8 cellular contexts compared by ENCODE assay signal in the genomic region with DNA sequence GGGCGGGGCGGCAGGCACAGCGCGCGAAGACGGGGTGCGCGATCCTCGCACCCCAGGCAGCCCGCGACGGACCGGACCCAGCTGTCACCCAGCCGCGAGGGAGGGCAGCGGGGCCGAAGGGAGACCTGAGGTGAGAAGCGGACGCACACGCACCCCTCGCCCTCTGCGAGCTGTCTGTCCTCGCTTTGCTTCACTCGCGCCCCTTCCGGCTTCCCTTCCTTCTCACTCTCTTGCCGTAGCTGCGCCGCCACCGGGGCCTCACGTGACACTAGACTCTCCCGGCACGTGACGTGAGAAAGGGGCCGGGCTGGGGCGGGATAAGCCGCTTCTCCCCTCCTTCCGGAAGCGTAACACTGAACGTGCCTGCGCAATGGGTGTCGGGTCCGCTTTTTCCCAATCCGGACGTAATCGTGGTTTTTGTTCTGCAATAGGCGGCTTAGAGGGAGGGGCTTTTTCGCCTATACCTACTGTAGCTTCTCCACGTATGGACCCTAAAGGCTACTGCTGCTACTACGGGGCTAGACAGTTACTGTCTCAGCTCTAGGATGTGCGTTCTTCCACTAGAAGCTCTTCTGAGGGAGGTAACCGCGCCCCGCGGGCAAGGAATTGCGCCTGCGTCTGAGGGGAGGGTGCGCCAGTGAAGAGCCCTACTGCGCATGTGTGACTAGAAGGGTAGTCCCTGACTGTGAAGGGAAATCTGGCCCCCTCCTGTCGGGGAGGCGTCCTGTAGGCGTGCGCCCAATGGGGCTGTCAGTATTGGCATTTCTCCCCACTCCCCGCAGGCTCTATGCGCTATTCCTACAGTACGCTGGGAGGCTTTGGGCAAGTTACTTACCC. TPM values are rescaled to one million over a fixed set of nuclear protein-coding genes. Genes with fewer than 3 reads are reported as not detected.
DNase-seq lines count a peak whose midpoint lies in the region; ATAC-seq and TF ChIP-seq lines count a peak whose summit lies in the region.

A gene (minus strand): TSS at position 270 of the 837 bp plus-strand sequence. CDS start 434 bp downstream, outside the sequence.
A gene with protein sequence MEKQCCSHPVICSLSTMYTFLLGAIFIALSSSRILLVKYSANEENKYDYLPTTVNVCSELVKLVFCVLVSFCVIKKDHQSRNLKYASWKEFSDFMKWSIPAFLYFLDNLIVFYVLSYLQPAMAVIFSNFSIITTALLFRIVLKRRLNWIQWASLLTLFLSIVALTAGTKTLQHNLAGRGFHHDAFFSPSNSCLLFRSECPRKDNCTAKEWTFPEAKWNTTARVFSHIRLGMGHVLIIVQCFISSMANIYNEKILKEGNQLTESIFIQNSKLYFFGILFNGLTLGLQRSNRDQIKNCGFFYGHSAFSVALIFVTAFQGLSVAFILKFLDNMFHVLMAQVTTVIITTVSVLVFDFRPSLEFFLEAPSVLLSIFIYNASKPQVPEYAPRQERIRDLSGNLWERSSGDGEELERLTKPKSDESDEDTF (plus strand): TSS at position 353 of the 837 bp plus-strand sequence. CDS start 1,359 bp downstream, outside the sequence.

- TF ChIP-seq EP300 in tibial nerve (IDR thresholded peaks at IDR 0.05) = peak; percentile 88 to 97

- peak within 1 kb of the TSS; percentile 97 for H3K4me2 ChIP-seq in parathyroid adenoma (ENCODE audit: low read length)

- H3K36me3 ChIP-seq in adipocyte (ENCODE audit: control insufficient read depth, insufficient read depth, low read length, severe bottlenecking) (peaks cover 11% of the 10 kb centered on the region), cardiac muscle cell (no peaks in the 10 kb centered on the region), parathyroid adenoma (ENCODE audit: control insufficient read depth, insufficient read depth, low read length) (no peaks in the 10 kb centered on the region), tibial nerve (peaks cover 0 to 16% (median 0%) of the 10 kb centered on the region in 3 donors)

- WGBS in tibial nerve, 2 donors = 0% methylated on average over 56 to 66 of the region's 66 CpGs

- H3K27ac ChIP-seq in cardiac muscle cell (peak within 1 kb of the TSS; percentile 92), parathyroid adenoma (peak within 1 kb of the TSS; percentile 91), tibial nerve (peak within 1 kb of the TSS; percentile 89 to 99 (median 94))

- H3K9ac ChIP-seq in adipocyte (ENCODE audit: low read length) (peak within 1 kb of the TSS; percentile 95), parathyroid adenoma (peak within 1 kb of the TSS; percentile 34)

- DNase-seq in NCI-H1436 (lab: John Stamatoyannopoulos, UW) = peak; percentile 99
- DNase-seq in T follicular helper cell (ENCODE audit: low read depth) = peak; percentile 99
- peak; percentile 99 for DNase-seq in adipocyte (ENCODE audit: low read depth)
- peak; percentile 98 to 99 for DNase-seq in cardiac muscle cell (ENCODE audit: low read depth in 1 of 2, low spot score in 1 of 2)
- DNase-seq in tibial nerve (ENCODE audit: low spot score in 2 of 2) = peak; percentile 98 to 99

- no peaks in the 10 kb centered on the region for H3K27me3 ChIP-seq in adipocyte (replicated peaks; ENCODE audit: control insufficient read depth, insufficient read depth, low read length)
- H3K27me3 ChIP-seq in cardiac muscle cell = no peaks in the 10 kb centered on the region
- H3K27me3 ChIP-seq in parathyroid adenoma (ENCODE audit: control insufficient read depth, insufficient read depth, low read length) = no peaks in the 10 kb centered on the region
- H3K27me3 ChIP-seq in tibial nerve = no peaks in the 10 kb centered on the region

- TF ChIP-seq CTCF in GM12875 (IDR thresholded peaks at IDR 0.05; ENCODE audit: borderline replicate concordance, insufficient read depth, low read depth, low read length) = 0 out of 2 replicates have a peak, but pooled peaks have one; percentile 17
- no peak for TF ChIP-seq CTCF in cardiac muscle cell (IDR thresholded peaks at IDR 0.05; ENCODE audit: low read depth, low read length)
- no peak for TF ChIP-seq CTCF in parathyroid adenoma (IDR thresholded peaks at IDR 0.05)
- peak in 2 of 5 experiments; percentile 36 to 44 for TF ChIP-seq CTCF in tibial nerve (IDR thresholded peaks at IDR 0.05)

- TF ChIP-seq POLR2A in tibial nerve (IDR thresholded peaks at IDR 0.05) = peak; percentile 60 to 82

- H2AFZ ChIP-seq in parathyroid adenoma = peak within 1 kb of the TSS; percentile 97

- peaks cover 23% of the 10 kb centered on the region for H3K79me2 ChIP-seq in parathyroid adenoma

- ATAC-seq in HG02798 (IDR thresholded peaks at IDR 0.05; ENCODE audit: poor library complexity, unreplicated experiment) = peak; percentile 85

- H3K4me3 ChIP-seq in GM12875 (ENCODE audit: low read depth, low read length) (peak within 1 kb of the TSS; percentile 90), adipocyte (ENCODE audit: low read length) (peak within 1 kb of the TSS; percentile 96), cardiac muscle cell (peak within 1 kb of the TSS; percentile 91), parathyroid adenoma (ENCODE audit: low read depth, low read length) (peak within 1 kb of the TSS; percentile 98), tibial nerve (peak within 1 kb of the TSS; percentile 76 to 87 (median 80))

- H3K4me1 ChIP-seq in adipocyte (ENCODE audit: control insufficient read depth, insufficient read depth, low read length) = peaks cover 24% of the 10 kb centered on the region
- H3K4me1 ChIP-seq in cardiac muscle cell (ENCODE audit: low read depth) = no peaks in the 10 kb centered on the region
- H3K4me1 ChIP-seq in parathyroid adenoma = peaks cover 7% of the 10 kb centered on the region
- peaks cover 0 to 50% (median 23%) of the 10 kb centered on the region in 4 donors for H3K4me1 ChIP-seq in tibial nerve

- H3K9me3 ChIP-seq in adipocyte (ENCODE audit: control insufficient read depth, low read length) = no peaks in the 10 kb centered on the region
- no peaks in the 10 kb centered on the region for H3K9me3 ChIP-seq in cardiac muscle cell (ENCODE audit: low read depth)
- no peaks in the 10 kb centered on the region for H3K9me3 ChIP-seq in parathyroid adenoma (ENCODE audit: control insufficient read depth, low read length)
- H3K9me3 ChIP-seq in tibial nerve = no peaks in the 10 kb centered on the region

RNA-seq across cellular contexts. Expression of the first gene that starts in this region (rescaled TPM):
- total RNA-seq in cardiac muscle cell (38.3 and 43.6 TPM in 2 replicates), tibial nerve (10 to 100 TPM; 37.0 to 83.7 (median 53.1) TPM)
- polyA plus RNA-seq in cardiac muscle cell = 53.9 and 57.9 TPM in 2 replicates

RNA-seq across cellular contexts. Expression of the second gene that starts in this region (rescaled TPM):
- total RNA-seq in cardiac muscle cell (11.1 and 16.7 TPM in 2 replicates), tibial nerve (10 to 100 TPM; 19.0 to 30.4 (median 25.0) TPM)
- 29.2 and 38.3 TPM in 2 replicates for polyA plus RNA-seq in cardiac muscle cell

Comparison
In these comparisons a context has a peak if more than half of its experiments do, and no peak if none do; other contexts are left out.
1. Peak in every context shown above with its lines: DNase-seq, ATAC-seq, H3K4me3 ChIP-seq and H3K27ac ChIP-seq.